ENCODE assay signal across 1 cellular context in genomic region chr9:6788175-6789016, GRCh38.
TF ChIP-seq lines count a peak whose summit lies in the region.

No MANE protein-coding gene starts in this region.

TF ChIP-seq in HepG2, 621 proteins besides CTCF, POLR2A, EP300 and RAD21 (continued from another document and continues in another):
- TF ChIP-seq, protein P1, sequence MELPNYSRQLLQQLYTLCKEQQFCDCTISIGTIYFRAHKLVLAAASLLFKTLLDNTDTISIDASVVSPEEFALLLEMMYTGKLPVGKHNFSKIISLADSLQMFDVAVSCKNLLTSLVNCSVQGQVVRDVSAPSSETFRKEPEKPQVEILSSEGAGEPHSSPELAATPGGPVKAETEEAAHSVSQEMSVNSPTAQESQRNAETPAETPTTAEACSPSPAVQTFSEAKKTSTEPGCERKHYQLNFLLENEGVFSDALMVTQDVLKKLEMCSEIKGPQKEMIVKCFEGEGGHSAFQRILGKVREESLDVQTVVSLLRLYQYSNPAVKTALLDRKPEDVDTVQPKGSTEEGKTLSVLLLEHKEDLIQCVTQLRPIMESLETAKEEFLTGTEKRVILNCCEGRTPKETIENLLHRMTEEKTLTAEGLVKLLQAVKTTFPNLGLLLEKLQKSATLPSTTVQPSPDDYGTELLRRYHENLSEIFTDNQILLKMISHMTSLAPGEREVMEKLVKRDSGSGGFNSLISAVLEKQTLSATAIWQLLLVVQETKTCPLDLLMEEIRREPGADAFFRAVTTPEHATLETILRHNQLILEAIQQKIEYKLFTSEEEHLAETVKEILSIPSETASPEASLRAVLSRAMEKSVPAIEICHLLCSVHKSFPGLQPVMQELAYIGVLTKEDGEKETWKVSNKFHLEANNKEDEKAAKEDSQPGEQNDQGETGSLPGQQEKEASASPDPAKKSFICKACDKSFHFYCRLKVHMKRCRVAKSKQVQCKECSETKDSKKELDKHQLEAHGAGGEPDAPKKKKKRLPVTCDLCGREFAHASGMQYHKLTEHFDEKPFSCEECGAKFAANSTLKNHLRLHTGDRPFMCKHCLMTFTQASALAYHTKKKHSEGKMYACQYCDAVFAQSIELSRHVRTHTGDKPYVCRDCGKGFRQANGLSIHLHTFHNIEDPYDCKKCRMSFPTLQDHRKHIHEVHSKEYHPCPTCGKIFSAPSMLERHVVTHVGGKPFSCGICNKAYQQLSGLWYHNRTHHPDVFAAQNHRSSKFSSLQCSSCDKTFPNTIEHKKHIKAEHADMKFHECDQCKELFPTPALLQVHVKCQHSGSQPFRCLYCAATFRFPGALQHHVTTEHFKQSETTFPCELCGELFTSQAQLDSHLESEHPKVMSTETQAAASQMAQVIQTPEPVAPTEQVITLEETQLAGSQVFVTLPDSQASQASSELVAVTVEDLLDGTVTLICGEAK (IDR thresholded peaks at IDR 0.05) = no peak
- TF ChIP-seq, protein P1 (CRISPR knock-in tag; IDR thresholded peaks at IDR 0.05) = no peak
- TF ChIP-seq ZNF674 (CRISPR knock-in tag; IDR thresholded peaks at IDR 0.05; ENCODE audit: low read depth) (no peak), PPARG (CRISPR knock-in tag; conservative IDR thresholded peaks at IDR 0.05) (no peak; the same call in 1 of the 2 replicates), PBX2 (CRISPR knock-in tag; IDR thresholded peaks at IDR 0.05) (no peak), MZF1 (CRISPR knock-in tag; IDR thresholded peaks at IDR 0.05; ENCODE audit: borderline replicate concordance) (no peak), MTF2 (CRISPR knock-in tag; IDR thresholded peaks at IDR 0.05; ENCODE audit: borderline replicate concordance) (no peak), PAF1 (CRISPR knock-in tag; IDR thresholded peaks at IDR 0.05) (no peak), TARDBP (CRISPR knock-in tag; IDR thresholded peaks at IDR 0.05) (peak; percentile 22; the same call in 1 of the 2 replicates), ZNF616 (CRISPR knock-in tag; IDR thresholded peaks at IDR 0.05; ENCODE audit: low read depth) (no peak), HNRNPH1 (optimal IDR thresholded peaks at IDR 0.05; ENCODE audit: low read depth, low read length) (no peak), RERE (CRISPR knock-in tag; IDR thresholded peaks at IDR 0.05; ENCODE audit: low read depth) (no peak), GFI1 (CRISPR knock-in tag; IDR thresholded peaks at IDR 0.05; ENCODE audit: borderline replicate concordance) (peak; percentile 63), ATM (IDR thresholded peaks at IDR 0.05; ENCODE audit: borderline replicate concordance) (no peak), TOPORS (CRISPR knock-in tag; IDR thresholded peaks at IDR 0.05) (0 out of 2 replicates have a peak, but pooled peaks have one; percentile 8), ZBTB7A (CRISPR knock-in tag; IDR thresholded peaks at IDR 0.05) (no peak), ZBTB25 (CRISPR knock-in tag; IDR thresholded peaks at IDR 0.05) (0 out of 2 replicates have a peak, but pooled peaks have one; percentile 18), ZNF451 (CRISPR knock-in tag; IDR thresholded peaks at IDR 0.05) (no peak; the same call in 1 of the 2 replicates), ZNF33A (CRISPR knock-in tag; IDR thresholded peaks at IDR 0.05; ENCODE audit: borderline replicate concordance) (no peak)
- TF ChIP-seq, protein P2, sequence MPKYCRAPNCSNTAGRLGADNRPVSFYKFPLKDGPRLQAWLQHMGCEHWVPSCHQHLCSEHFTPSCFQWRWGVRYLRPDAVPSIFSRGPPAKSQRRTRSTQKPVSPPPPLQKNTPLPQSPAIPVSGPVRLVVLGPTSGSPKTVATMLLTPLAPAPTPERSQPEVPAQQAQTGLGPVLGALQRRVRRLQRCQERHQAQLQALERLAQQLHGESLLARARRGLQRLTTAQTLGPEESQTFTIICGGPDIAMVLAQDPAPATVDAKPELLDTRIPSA (CRISPR knock-in tag; IDR thresholded peaks at IDR 0.05; ENCODE audit: borderline replicate concordance) = no peak
- TF ChIP-seq, protein P3, sequence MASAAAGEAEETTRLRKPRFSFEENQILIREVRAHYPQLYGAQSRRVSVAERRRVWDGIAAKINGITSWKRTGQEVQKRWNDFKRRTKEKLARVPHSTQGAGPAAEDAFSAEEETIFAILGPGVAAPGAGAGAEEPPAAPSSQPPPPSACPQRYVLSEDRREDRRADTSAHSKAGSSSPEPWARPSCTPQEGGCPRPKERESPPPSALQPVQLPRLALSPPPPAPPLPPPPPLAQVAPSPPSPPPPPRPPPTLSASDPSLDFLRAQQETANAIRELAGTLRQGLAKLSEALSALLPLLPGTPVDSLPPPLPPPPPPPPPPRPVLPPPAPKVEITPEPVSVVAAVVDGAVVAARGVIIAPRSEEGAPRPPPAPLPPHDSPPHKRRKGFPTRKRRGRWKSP (CRISPR knock-in tag; IDR thresholded peaks at IDR 0.05) = 0 out of 2 replicates have a peak, but pooled peaks have one; percentile 26
- TF ChIP-seq, protein P4, sequence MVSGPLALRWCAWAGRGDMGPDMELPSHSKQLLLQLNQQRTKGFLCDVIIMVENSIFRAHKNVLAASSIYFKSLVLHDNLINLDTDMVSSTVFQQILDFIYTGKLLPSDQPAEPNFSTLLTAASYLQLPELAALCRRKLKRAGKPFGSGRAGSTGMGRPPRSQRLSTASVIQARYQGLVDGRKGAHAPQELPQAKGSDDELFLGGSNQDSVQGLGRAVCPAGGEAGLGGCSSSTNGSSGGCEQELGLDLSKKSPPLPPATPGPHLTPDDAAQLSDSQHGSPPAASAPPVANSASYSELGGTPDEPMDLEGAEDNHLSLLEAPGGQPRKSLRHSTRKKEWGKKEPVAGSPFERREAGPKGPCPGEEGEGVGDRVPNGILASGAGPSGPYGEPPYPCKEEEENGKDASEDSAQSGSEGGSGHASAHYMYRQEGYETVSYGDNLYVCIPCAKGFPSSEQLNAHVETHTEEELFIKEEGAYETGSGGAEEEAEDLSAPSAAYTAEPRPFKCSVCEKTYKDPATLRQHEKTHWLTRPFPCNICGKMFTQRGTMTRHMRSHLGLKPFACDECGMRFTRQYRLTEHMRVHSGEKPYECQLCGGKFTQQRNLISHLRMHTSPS (CRISPR knock-in tag; IDR thresholded peaks at IDR 0.05; ENCODE audit: low read depth) = peak; percentile 18; the same call in 1 of the 2 replicates
- TF ChIP-seq, protein P5, sequence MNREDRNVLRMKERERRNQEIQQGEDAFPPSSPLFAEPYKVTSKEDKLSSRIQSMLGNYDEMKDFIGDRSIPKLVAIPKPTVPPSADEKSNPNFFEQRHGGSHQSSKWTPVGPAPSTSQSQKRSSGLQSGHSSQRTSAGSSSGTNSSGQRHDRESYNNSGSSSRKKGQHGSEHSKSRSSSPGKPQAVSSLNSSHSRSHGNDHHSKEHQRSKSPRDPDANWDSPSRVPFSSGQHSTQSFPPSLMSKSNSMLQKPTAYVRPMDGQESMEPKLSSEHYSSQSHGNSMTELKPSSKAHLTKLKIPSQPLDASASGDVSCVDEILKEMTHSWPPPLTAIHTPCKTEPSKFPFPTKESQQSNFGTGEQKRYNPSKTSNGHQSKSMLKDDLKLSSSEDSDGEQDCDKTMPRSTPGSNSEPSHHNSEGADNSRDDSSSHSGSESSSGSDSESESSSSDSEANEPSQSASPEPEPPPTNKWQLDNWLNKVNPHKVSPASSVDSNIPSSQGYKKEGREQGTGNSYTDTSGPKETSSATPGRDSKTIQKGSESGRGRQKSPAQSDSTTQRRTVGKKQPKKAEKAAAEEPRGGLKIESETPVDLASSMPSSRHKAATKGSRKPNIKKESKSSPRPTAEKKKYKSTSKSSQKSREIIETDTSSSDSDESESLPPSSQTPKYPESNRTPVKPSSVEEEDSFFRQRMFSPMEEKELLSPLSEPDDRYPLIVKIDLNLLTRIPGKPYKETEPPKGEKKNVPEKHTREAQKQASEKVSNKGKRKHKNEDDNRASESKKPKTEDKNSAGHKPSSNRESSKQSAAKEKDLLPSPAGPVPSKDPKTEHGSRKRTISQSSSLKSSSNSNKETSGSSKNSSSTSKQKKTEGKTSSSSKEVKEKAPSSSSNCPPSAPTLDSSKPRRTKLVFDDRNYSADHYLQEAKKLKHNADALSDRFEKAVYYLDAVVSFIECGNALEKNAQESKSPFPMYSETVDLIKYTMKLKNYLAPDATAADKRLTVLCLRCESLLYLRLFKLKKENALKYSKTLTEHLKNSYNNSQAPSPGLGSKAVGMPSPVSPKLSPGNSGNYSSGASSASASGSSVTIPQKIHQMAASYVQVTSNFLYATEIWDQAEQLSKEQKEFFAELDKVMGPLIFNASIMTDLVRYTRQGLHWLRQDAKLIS (CRISPR knock-in tag; IDR thresholded peaks at IDR 0.05) = no peak
- TF ChIP-seq, protein P6, sequence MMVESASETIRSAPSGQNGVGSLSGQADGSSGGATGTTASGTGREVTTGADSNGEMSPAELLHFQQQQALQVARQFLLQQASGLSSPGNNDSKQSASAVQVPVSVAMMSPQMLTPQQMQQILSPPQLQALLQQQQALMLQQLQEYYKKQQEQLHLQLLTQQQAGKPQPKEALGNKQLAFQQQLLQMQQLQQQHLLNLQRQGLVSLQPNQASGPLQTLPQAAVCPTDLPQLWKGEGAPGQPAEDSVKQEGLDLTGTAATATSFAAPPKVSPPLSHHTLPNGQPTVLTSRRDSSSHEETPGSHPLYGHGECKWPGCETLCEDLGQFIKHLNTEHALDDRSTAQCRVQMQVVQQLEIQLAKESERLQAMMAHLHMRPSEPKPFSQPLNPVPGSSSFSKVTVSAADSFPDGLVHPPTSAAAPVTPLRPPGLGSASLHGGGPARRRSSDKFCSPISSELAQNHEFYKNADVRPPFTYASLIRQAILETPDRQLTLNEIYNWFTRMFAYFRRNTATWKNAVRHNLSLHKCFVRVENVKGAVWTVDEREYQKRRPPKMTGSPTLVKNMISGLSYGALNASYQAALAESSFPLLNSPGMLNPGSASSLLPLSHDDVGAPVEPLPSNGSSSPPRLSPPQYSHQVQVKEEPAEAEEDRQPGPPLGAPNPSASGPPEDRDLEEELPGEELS (CRISPR knock-in tag; IDR thresholded peaks at IDR 0.05) = peak; percentile 58; the same call in 1 of the 2 replicates
